Comparison of ENCODE assay signal across 1 cellular context in the genomic region with DNA sequence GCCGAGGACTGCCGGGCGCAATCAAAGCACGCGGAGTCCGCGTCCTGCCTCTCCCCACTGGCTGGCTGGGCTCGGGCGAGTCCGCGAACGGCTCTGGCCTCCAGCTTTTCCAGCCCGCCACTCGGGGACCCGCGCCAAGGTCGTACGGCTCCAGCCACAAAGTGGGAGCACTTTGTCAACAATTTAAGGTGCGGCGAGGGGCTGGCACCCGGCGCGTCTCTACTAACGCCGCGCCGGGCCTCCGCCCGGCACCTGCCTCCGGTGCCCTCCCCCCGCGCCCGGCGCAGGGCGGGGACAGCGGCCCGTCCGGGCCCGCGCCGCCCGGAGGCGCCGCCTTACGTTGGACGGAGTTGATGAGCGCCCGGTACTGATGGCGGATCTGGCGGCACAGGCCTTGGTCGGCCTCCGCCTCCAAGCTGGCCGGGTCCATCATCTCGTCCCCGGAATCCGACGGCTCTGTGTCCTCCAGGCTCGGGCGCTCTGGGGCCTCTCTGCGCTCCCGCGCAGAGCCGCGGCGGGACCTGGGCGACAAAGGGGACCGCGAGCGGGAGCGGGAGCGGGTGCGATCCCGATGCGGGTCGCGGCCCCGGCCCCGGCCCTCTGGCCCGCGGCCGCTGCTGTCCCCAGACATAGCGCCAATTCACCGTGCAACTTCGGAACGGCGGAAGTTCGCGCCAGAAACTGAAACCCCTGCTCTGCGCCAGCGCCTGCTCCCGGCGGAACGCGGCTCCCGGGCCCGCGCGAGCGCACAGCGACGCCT.
A peak's percentile ranks its signal among the peaks of the same experiment; 100 is the strongest.
TF ChIP-seq lines count a peak whose summit lies in the region.

A gene with protein sequence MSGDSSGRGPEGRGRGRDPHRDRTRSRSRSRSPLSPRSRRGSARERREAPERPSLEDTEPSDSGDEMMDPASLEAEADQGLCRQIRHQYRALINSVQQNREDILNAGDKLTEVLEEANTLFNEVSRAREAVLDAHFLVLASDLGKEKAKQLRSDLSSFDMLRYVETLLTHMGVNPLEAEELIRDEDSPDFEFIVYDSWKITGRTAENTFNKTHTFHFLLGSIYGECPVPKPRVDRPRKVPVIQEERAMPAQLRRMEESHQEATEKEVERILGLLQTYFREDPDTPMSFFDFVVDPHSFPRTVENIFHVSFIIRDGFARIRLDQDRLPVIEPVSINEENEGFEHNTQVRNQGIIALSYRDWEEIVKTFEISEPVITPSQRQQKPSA (minus strand): TSS at position 683 of the 760 bp plus-strand sequence. CDS start 52 bp downstream, at position 631.

TF ChIP-seq in HCT116, 20 proteins besides CTCF, POLR2A, EP300 and RAD21 (continued from another document):
- TF ChIP-seq ZBTB33 (IDR thresholded peaks at IDR 0.05; ENCODE audit: extremely low read depth, insufficient replicate concordance, low read length) = peak; percentile 45
